In genomic region chr15:89136818-89137772, GRCh38 we compare ENCODE assay signal across 12 cellular contexts. TPM values are rescaled to one million over a fixed set of nuclear protein-coding genes. Genes with fewer than 3 reads are reported as not detected.
DNase-seq lines count a peak whose midpoint lies in the region; ATAC-seq and TF ChIP-seq lines count a peak whose summit lies in the region.
"Had no signal": no experiment of that assay in that cellular context is flagged by ENCODE, and none has a peak within 500 bp of the region (broad histone marks: within the 10 kb centered on the region; RNA-seq: fewer than 3 reads in every experiment).

No MANE protein-coding gene starts in this region.

- CTCF ChIA-PET in WTC11 (lab: Charles Lee) = interaction anchor here (1.0 to 1.9 kb wide), 3 partner anchors 12 to 41 kb away, joined by 3 to 5 read pairs (median 3); no protein-coding TSS in a partner anchor

- no peak overlapping the region for H2AFZ ChIP-seq in osteoblast (ENCODE audit: low read length)
- H2AFZ ChIP-seq: GM23338 had no signal

- ATAC-seq in WTC11 = no peak
- ATAC-seq: GM23338 had no signal

- no peaks in the 10 kb centered on the region for H3K9me3 ChIP-seq in osteoblast (ENCODE audit: low read depth, low read length)
- H3K9me3 ChIP-seq: BE2C had no signal

- H3K36me3 Mint-ChIP-seq in WTC11 (no peaks in the 10 kb centered on the region), endothelial cell (ENCODE audit: low read depth, unreplicated experiment) (no peaks in the 10 kb centered on the region)

- peaks cover 55% of the 10 kb centered on the region for H3K79me2 ChIP-seq in osteoblast (ENCODE audit: insufficient read depth, low read length)

- H3K4me3 Mint-ChIP-seq in WTC11 (no peak overlapping the region), endothelial cell (ENCODE audit: unreplicated experiment) (no peak overlapping the region)
- H3K4me3 Mint-ChIP-seq: GM23338 had no signal

- peaks cover 3% of the 10 kb centered on the region for H4K20me1 ChIP-seq in osteoblast (ENCODE audit: insufficient read depth, low read length)

- H3K27ac ChIP-seq in 22Rv1 (peak overlapping the region; percentile 5; the same call in 1 of the 2 replicates), osteoblast (ENCODE audit: low read depth, low read length) (peak overlapping the region; percentile 3)

- no peaks in the 10 kb centered on the region for H3K27me3 Mint-ChIP-seq in WTC11 (ENCODE audit: low read depth)
- no peaks in the 10 kb centered on the region for H3K27me3 Mint-ChIP-seq in endothelial cell (ENCODE audit: unreplicated experiment)

- H3K4me2 ChIP-seq in osteoblast (ENCODE audit: insufficient read depth, low read length) = no peak overlapping the region
- H3K4me2 ChIP-seq: GM23338 had no signal

- POLR2A ChIA-PET in WTC11 (lab: Charles Lee) = no interaction called here

- H3K27ac Mint-ChIP-seq in WTC11 (no peak overlapping the region), endothelial cell (ENCODE audit: unreplicated experiment) (no peak overlapping the region)
- H3K27ac Mint-ChIP-seq: GM23338 had no signal

- DNase-seq in WTC11 (ENCODE audit: low spot score) (no peak), fibroblast of mammary gland (ENCODE audit: low read depth) (peak; percentile 7), osteoblast (ENCODE audit: insufficient read length, low spot score, missing footprints) (no peak), H4 (ENCODE audit: low spot score) (no peak), endothelial cell (ENCODE audit: low spot score) (no peak), NCI-H1105 treated with DMSO at 0.1 percent for 48 hours (lab: John Stamatoyannopoulos, UW) (no peak), NCI-H526 (lab: John Stamatoyannopoulos, UW) (no peak)
- DNase-seq: BE2C, mammary epithelial cell, NCI-H524 had no signal

- peaks cover 18% of the 10 kb centered on the region for H3K36me3 ChIP-seq in osteoblast (ENCODE audit: insufficient read depth, low read length)

- H3K4me3 ChIP-seq in fibroblast of mammary gland (ENCODE audit: control insufficient read depth, low read depth, low read length) (no peak overlapping the region), osteoblast (ENCODE audit: insufficient read depth, low read length) (no peak overlapping the region)
- H3K4me3 ChIP-seq: GM23338 had no signal

- TF ChIP-seq CTCF in 22Rv1 (IDR thresholded peaks at IDR 0.05) (no peak), WTC11 (IDR thresholded peaks at IDR 0.05) (no peak), fibroblast of mammary gland (conservative IDR thresholded peaks at IDR 0.05; ENCODE audit: control insufficient read depth, insufficient read depth, low read depth, low read length) (no peak), osteoblast (IDR thresholded peaks at IDR 0.05; ENCODE audit: extremely low read depth, low read depth, low read length) (no peak), endothelial cell (IDR thresholded peaks at IDR 0.05; ENCODE audit: unreplicated experiment) (no peak)

- peaks cover 20% of the 10 kb centered on the region for H3K4me1 ChIP-seq in osteoblast (ENCODE audit: insufficient read depth, low read length)

- no peaks in the 10 kb centered on the region for H3K9me3 Mint-ChIP-seq in WTC11
- H3K9me3 Mint-ChIP-seq in endothelial cell (ENCODE audit: unreplicated experiment) = no peaks in the 10 kb centered on the region
- H3K9me3 Mint-ChIP-seq: GM23338 had no signal

- H3K27me3 ChIP-seq in osteoblast (ENCODE audit: insufficient read depth, low read length) = no peaks in the 10 kb centered on the region
- H3K27me3 ChIP-seq: BE2C had no signal

- peaks cover 3% of the 10 kb centered on the region for H3K4me1 Mint-ChIP-seq in WTC11
- peaks cover 31% of the 10 kb centered on the region for H3K4me1 Mint-ChIP-seq in endothelial cell (ENCODE audit: unreplicated experiment)

TF ChIP-seq in WTC11, 78 proteins besides CTCF, POLR2A, EP300 and RAD21:
- TF ChIP-seq SMAD4 (CRISPR knock-in tag; IDR thresholded peaks at IDR 0.05) (no peak), ZNF317 (CRISPR knock-in tag; IDR thresholded peaks at IDR 0.05; ENCODE audit: borderline replicate concordance, low read depth) (no peak), EMX1 (CRISPR knock-in tag; IDR thresholded peaks at IDR 0.05) (no peak), GABPB1 (CRISPR knock-in tag; IDR thresholded peaks at IDR 0.05) (peak; percentile 75), JAZF1 (CRISPR knock-in tag; IDR thresholded peaks at IDR 0.05) (no peak)
TF ChIP-seq in WTC11: peak in this region for 1.

RNA-seq across cellular contexts. Expression of gene ABHD2, which starts 48.8 kb away (rescaled TPM):
- total RNA-seq in WTC11 (2021) (26.2 to 29.7 TPM (median 29.5 TPM) in 3 replicates), osteoblast (115 and 151 TPM in 2 replicates), endothelial cell (ENCODE audit: unreplicated experiment) (32.3 TPM)
- 15.2 and 19.0 TPM in 2 replicates for total RNA-seq in H4 (2014; rRNA removed; shearing (Covaris generic))
